8 cellular contexts compared by ENCODE assay signal in genomic region chr18:79400591-79401381, GRCh38.
A peak's percentile ranks its signal among the peaks of the same experiment; 100 is the strongest.
DNase-seq lines count a peak whose midpoint lies in the region; ATAC-seq and TF ChIP-seq lines count a peak whose summit lies in the region.

No MANE protein-coding gene starts in this region.

- no peaks in the 10 kb centered on the region for H3K9me3 Mint-ChIP-seq in effector memory CD8-positive, alpha-beta T cell

- peak; percentile 41 to 55 (median 42) for DNase-seq in effector memory CD8-positive, alpha-beta T cell
- no peak for DNase-seq in OCI-M1 (lab: John Stamatoyannopoulos, UW)
- DNase-seq in NK-92 (lab: John Stamatoyannopoulos, UW; ENCODE audit: unreplicated experiment), result no peak

- H3K27ac ChIP-seq in neutrophil, result peak overlapping the region; percentile 64

- H3K9me3 ChIP-seq in neutrophil, result no peaks in the 10 kb centered on the region

- H3K27me3 Mint-ChIP-seq in effector memory CD8-positive, alpha-beta T cell, result no peaks in the 10 kb centered on the region

- H3K4me1 ChIP-seq in neutrophil (ENCODE audit: control insufficient read depth in 1 of 2, insufficient read depth in 1 of 2, low read depth in 1 of 2, low read length in 1 of 2), result peaks cover 29 to 44% of the 10 kb centered on the region in 2 experiments

- H3K4me1 Mint-ChIP-seq in effector memory CD8-positive, alpha-beta T cell (ENCODE audit: low read depth in 2 of 2), result peaks cover 40 to 46% of the 10 kb centered on the region in 2 donors

- peak overlapping the region; percentile 83 to 93 for H3K4me3 Mint-ChIP-seq in effector memory CD8-positive, alpha-beta T cell

- no peak for TF ChIP-seq CTCF in neutrophil (IDR thresholded peaks at IDR 0.05)

- peak overlapping the region; percentile 68 to 92 for H3K4me3 ChIP-seq in neutrophil (ENCODE audit: low read depth in 1 of 2, low read length in 1 of 2)

- peaks cover 89% of the 10 kb centered on the region for H3K27me3 ChIP-seq in neutrophil

- ATAC-seq in GM21529 (IDR thresholded peaks at IDR 0.05; ENCODE audit: unreplicated experiment) (peak; percentile 4), HG03135 (IDR thresholded peaks at IDR 0.05; ENCODE audit: unreplicated experiment) (no peak), GM21737 (IDR thresholded peaks at IDR 0.05; ENCODE audit: unreplicated experiment) (no peak)
- peak; percentile 26 to 40 for ATAC-seq in activated CD4-positive, CD25-positive, alpha-beta regulatory T cell treated with anti-CD3 and anti-CD28 coated beads, Interleukin-2, amount 50 U/mL, for 24 hours
- ATAC-seq in effector memory CD8-positive, alpha-beta T cell (replicated peaks), result peak; percentile 35

- peak overlapping the region; percentile 94 to 96 for H3K27ac Mint-ChIP-seq in effector memory CD8-positive, alpha-beta T cell

- peaks cover 38% of the 10 kb centered on the region for H3K36me3 Mint-ChIP-seq in effector memory CD8-positive, alpha-beta T cell (ENCODE audit: insufficient read depth)

- H3K36me3 ChIP-seq in neutrophil, result no peaks in the 10 kb centered on the region

Comparison
In these comparisons a context has a peak if more than half of its experiments do, and no peak if none do; other contexts are left out.
1. ATAC-seq: peak in GM21529 (single experiment), activated CD4-positive, CD25-positive, alpha-beta regulatory T cell treated with anti-CD3 and anti-CD28 coated beads, Interleukin-2, amount 50 U/mL, for 24 hours (2 of 2) and effector memory CD8-positive, alpha-beta T cell (single experiment); none in HG03135 (single experiment) and GM21737 (single experiment).
2. DNase-seq: peak in effector memory CD8-positive, alpha-beta T cell (3 of 3); none in OCI-M1 (single experiment) and NK-92 (single experiment).